In genomic region chr2:61763605-61764034, GRCh38 we compare ENCODE assay signal across 2 cellular contexts.
TF ChIP-seq lines count a peak whose summit lies in the region.

No MANE protein-coding gene starts in this region.

TF ChIP-seq in SK-N-SH, 30 proteins besides CTCF, POLR2A, EP300 and RAD21 (continued from another document):
- TF ChIP-seq REST (IDR thresholded peaks at IDR 0.05; ENCODE audit: low read depth, low read length), result no peak
- TF ChIP-seq TAF1 (IDR thresholded peaks at IDR 0.05; ENCODE audit: borderline replicate concordance, low read depth, low read length), result no peak
- peak; percentile 74; the same call in 1 of the 2 replicates for TF ChIP-seq MAX (IDR thresholded peaks at IDR 0.05; ENCODE audit: low read depth)
- TF ChIP-seq USF1 (IDR thresholded peaks at IDR 0.05; ENCODE audit: borderline replicate concordance, low read depth), result 0 out of 2 replicates have a peak, but pooled peaks have one; percentile 46
- no peak for TF ChIP-seq RXRA (IDR thresholded peaks at IDR 0.05; ENCODE audit: borderline replicate concordance, low read depth)
- TF ChIP-seq SIN3A (IDR thresholded peaks at IDR 0.05; ENCODE audit: borderline replicate concordance, low read depth, low read length), result no peak
- TF ChIP-seq FOXM1 (IDR thresholded peaks at IDR 0.05; ENCODE audit: low read depth), result no peak
- no peak for TF ChIP-seq NFIC (IDR thresholded peaks at IDR 0.05; ENCODE audit: borderline replicate concordance)
- TF ChIP-seq ELF1 (IDR thresholded peaks at IDR 0.05), result 0 out of 2 replicates have a peak, but pooled peaks have one; percentile 30
- no peak for TF ChIP-seq IRF3 (IDR thresholded peaks at IDR 0.05; ENCODE audit: low read depth, low read length)
- no peak for TF ChIP-seq EZH2phosphoT487 (IDR thresholded peaks at IDR 0.05; ENCODE audit: borderline replicate concordance, low read depth)
- TF ChIP-seq TCF12 (IDR thresholded peaks at IDR 0.05), result no peak
- TF ChIP-seq PBX3 (IDR thresholded peaks at IDR 0.05), result no peak
- no peak for TF ChIP-seq NRF1 (IDR thresholded peaks at IDR 0.05; ENCODE audit: low read depth, low read length)
- TF ChIP-seq YY1 (IDR thresholded peaks at IDR 0.05; ENCODE audit: low read depth), result no peak
- no peak for TF ChIP-seq GATA2 (CRISPR knock-in tag; IDR thresholded peaks at IDR 0.05)
- TF ChIP-seq USF2 (IDR thresholded peaks at IDR 0.05; ENCODE audit: borderline replicate concordance, low read depth, low read length), result no peak
- TF ChIP-seq GABPA (IDR thresholded peaks at IDR 0.05; ENCODE audit: low read depth), result peak; percentile 65
- TF ChIP-seq ZBTB33 (IDR thresholded peaks at IDR 0.05; ENCODE audit: borderline replicate concordance, low read depth), result no peak
- TF ChIP-seq RFX5 (IDR thresholded peaks at IDR 0.05; ENCODE audit: low read length), result no peak

TF ChIP-seq in HepG2, 621 proteins besides CTCF, POLR2A, EP300 and RAD21 (continued from another document and continues in another):
- TF ChIP-seq ZNF687 (CRISPR knock-in tag; IDR thresholded peaks at IDR 0.05) (no peak; the same call in 1 of the 2 replicates), ZFP90 (CRISPR knock-in tag; IDR thresholded peaks at IDR 0.05; ENCODE audit: borderline replicate concordance) (no peak), ZSCAN9 (CRISPR knock-in tag; IDR thresholded peaks at IDR 0.05; ENCODE audit: borderline replicate concordance) (no peak; the same call in 1 of the 2 replicates), PHB2 (IDR thresholded peaks at IDR 0.05; ENCODE audit: partially characterized antibody) (no peak), ZBTB43 (CRISPR knock-in tag; conservative IDR thresholded peaks at IDR 0.05) (no peak), SKI (IDR thresholded peaks at IDR 0.05; ENCODE audit: partially characterized antibody) (no peak), ZNF720 (CRISPR knock-in tag; IDR thresholded peaks at IDR 0.05) (no peak), ZBTB1 (CRISPR knock-in tag; IDR thresholded peaks at IDR 0.05; ENCODE audit: borderline replicate concordance) (no peak), ZNF441 (CRISPR knock-in tag; IDR thresholded peaks at IDR 0.05; ENCODE audit: borderline replicate concordance) (0 out of 2 replicates have a peak, but pooled peaks have one; percentile 7), CREM (IDR thresholded peaks at IDR 0.05) (no peak), CREM (CRISPR knock-in tag; IDR thresholded peaks at IDR 0.05) (no peak), MED1 (CRISPR knock-in tag; IDR thresholded peaks at IDR 0.05) (no peak), ZNF501 (CRISPR knock-in tag; IDR thresholded peaks at IDR 0.05) (no peak), XRCC5 (optimal IDR thresholded peaks at IDR 0.05; ENCODE audit: low read length) (no peak), NKX3-1 (CRISPR knock-in tag; IDR thresholded peaks at IDR 0.05) (no peak), SOX5 (CRISPR knock-in tag; IDR thresholded peaks at IDR 0.05; ENCODE audit: borderline replicate concordance) (no peak), SSRP1 (CRISPR knock-in tag; IDR thresholded peaks at IDR 0.05) (no peak; the same call in 1 of the 2 replicates), SMARCC2 (IDR thresholded peaks at IDR 0.05) (no peak), TBL1XR1 (IDR thresholded peaks at IDR 0.05; ENCODE audit: borderline replicate concordance, low read length, partially characterized antibody) (no peak), SIX4 (CRISPR knock-in tag; IDR thresholded peaks at IDR 0.05) (no peak), HDAC1 (CRISPR knock-in tag; IDR thresholded peaks at IDR 0.05) (no peak), SNAPC4 (CRISPR knock-in tag; IDR thresholded peaks at IDR 0.05) (no peak), ZFP82 (CRISPR knock-in tag; IDR thresholded peaks at IDR 0.05; ENCODE audit: borderline replicate concordance) (no peak), KDM4B (CRISPR knock-in tag; IDR thresholded peaks at IDR 0.05) (0 out of 2 replicates have a peak, but pooled peaks have one; percentile 10), TEAD3 (CRISPR knock-in tag; optimal IDR thresholded peaks at IDR 0.05; ENCODE audit: borderline replicate concordance) (peak; percentile 25), ETS1 (CRISPR knock-in tag; IDR thresholded peaks at IDR 0.05) (no peak), ZNF646 (CRISPR knock-in tag; IDR thresholded peaks at IDR 0.05) (no peak), KMT2B (CRISPR knock-in tag; IDR thresholded peaks at IDR 0.05) (no peak; the same call in 1 of the 2 replicates), ZNF275 (CRISPR knock-in tag; IDR thresholded peaks at IDR 0.05; ENCODE audit: borderline replicate concordance) (no peak)
